In the genomic region with DNA sequence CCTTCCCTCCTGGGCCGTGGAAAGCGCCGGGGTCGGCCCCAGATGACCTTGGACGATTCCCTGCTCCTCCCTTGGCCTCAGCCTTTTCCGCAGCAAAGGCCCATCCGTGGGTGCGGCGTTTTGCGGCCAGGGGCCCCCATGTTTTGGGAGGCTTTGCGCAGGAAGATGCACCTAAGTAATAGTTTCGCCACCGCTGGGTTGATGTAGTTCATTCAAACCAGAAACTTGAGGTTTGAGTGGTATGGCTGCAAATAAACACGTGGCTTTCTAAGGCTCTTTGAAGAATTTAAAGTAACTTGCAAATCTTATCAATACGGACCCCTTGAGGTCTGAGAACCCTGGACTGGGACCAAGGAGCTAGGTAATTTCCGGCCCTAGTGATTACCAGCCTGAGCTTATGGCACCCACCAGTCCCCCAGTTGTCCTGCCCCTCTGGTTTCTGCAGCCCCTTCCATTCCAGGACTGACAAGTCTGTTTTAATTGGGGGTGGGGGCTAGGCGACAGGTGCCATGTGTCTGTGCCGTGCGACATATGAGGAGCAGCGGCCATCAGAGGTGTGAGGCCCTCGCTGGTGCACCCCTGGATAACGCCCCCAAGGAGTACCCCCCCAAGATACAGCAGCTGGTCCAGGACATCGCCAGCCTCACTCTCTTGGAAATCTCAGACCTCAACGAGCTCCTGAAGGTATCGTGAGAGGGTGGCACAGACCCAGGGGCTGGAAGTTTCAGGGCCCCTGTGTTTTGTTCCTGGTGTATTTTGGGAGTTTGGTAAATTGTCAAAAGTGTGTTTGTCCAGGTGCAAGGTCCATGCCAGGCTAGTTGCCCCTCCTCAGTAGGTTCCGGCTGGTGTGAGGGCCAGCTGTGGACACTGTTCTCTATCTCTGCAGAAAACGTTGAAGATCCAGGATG, we compare ENCODE assay signal across 8 cellular contexts. TPM values are rescaled to one million over a fixed set of nuclear protein-coding genes. Genes with fewer than 3 reads are reported as not detected.
DNase-seq lines count a peak whose midpoint lies in the region; ATAC-seq and TF ChIP-seq lines count a peak whose summit lies in the region.

No MANE protein-coding gene starts in this region.

- intact Hi-C loops in activated naive CD4-positive, alpha-beta T cell treated with anti-CD3 and anti-CD28 coated beads for 36 hours (cut with micrococcal nuclease) = loop anchor here (1.0 to 5.0 kb wide), 3 partner anchors 21 to 192 kb away; partner anchors contain the start of genes ACTG1, ARL16 and FAAP100
- intact Hi-C loops in activated T-helper 1 cell treated with anti-CD3 and anti-CD28 coated beads, Interleukin-12 subunit alpha, Interleukin-12 subunit beta, Interleukin-2, Interleukin-4 antibody, amounts not matched to agents 30 ng/mL and 10 ng/mL and 1 ng/mL, durations not matched to agents 14 hours and 24 hours and 36 hours (cut with micrococcal nuclease) = loop anchor here (1.0 to 2.0 kb wide), 6 partner anchors 8 to 156 kb away; partner anchors contain the start of genes ARL16, CCDC137, FAAP100 and NPLOC4
- intact Hi-C loops in stomach (cut with DNase I; ENCODE audit: low total_unique reads) = no loop called here

- peak overlapping the region; percentile 98 for H3K9ac ChIP-seq in iPS-18a (ENCODE audit: low read length)

- peaks cover 40% of the 10 kb centered on the region for H3K4me1 Mint-ChIP-seq in activated naive CD4-positive, alpha-beta T cell treated with anti-CD3 and anti-CD28 coated beads for 36 hours (ENCODE audit: low read depth)
- H3K4me1 Mint-ChIP-seq in activated T-helper 1 cell treated with anti-CD3 and anti-CD28 coated beads, Interleukin-12 subunit alpha, Interleukin-12 subunit beta, Interleukin-2, Interleukin-4 antibody, amounts not matched to agents 30 ng/mL and 10 ng/mL and 1 ng/mL, durations not matched to agents 14 hours and 24 hours and 36 hours (ENCODE audit: low read depth) = peaks cover 18% of the 10 kb centered on the region

- peak overlapping the region; percentile 77 for H3K4me3 Mint-ChIP-seq in activated naive CD4-positive, alpha-beta T cell treated with anti-CD3 and anti-CD28 coated beads for 36 hours
- peak overlapping the region; percentile 85 for H3K4me3 Mint-ChIP-seq in activated T-helper 1 cell treated with anti-CD3 and anti-CD28 coated beads, Interleukin-12 subunit alpha, Interleukin-12 subunit beta, Interleukin-2, Interleukin-4 antibody, amounts not matched to agents 30 ng/mL and 10 ng/mL and 1 ng/mL, durations not matched to agents 14 hours and 24 hours and 36 hours

- H3K4me1 ChIP-seq in iPS-18a (ENCODE audit: control insufficient read depth, low read depth, low read length) = peaks cover 5% of the 10 kb centered on the region
- H3K4me1 ChIP-seq in stomach = peaks cover 33 to 43% (median 40%) of the 10 kb centered on the region in 4 donors

- CTCF ChIA-PET in activated naive CD4-positive, alpha-beta T cell treated with anti-CD3 and anti-CD28 coated beads for 36 hours (lab: Charles Lee) = no interaction called here

- TF ChIP-seq CTCF in stomach (IDR thresholded peaks at IDR 0.05) = no peak

- no peak for TF ChIP-seq POLR2A in stomach (IDR thresholded peaks at IDR 0.05)

- H3K9me3 ChIP-seq in iPS-18a (ENCODE audit: control insufficient read depth, low read depth, low read length) (no peaks in the 10 kb centered on the region), stomach (no peaks in the 10 kb centered on the region)

- no peak for TF ChIP-seq EP300 in stomach (IDR thresholded peaks at IDR 0.05)

- 14 to 32% (median 24%) methylated on average over 15 to 27 of the region's 27 CpGs for WGBS in stomach, 5 donors

- no peaks in the 10 kb centered on the region for H3K27me3 Mint-ChIP-seq in activated naive CD4-positive, alpha-beta T cell treated with anti-CD3 and anti-CD28 coated beads for 36 hours (ENCODE audit: low read depth)
- no peaks in the 10 kb centered on the region for H3K27me3 Mint-ChIP-seq in activated T-helper 1 cell treated with anti-CD3 and anti-CD28 coated beads, Interleukin-12 subunit alpha, Interleukin-12 subunit beta, Interleukin-2, Interleukin-4 antibody, amounts not matched to agents 30 ng/mL and 10 ng/mL and 1 ng/mL, durations not matched to agents 14 hours and 24 hours and 36 hours (ENCODE audit: insufficient read depth)

- no peaks in the 10 kb centered on the region for H3K9me3 Mint-ChIP-seq in activated naive CD4-positive, alpha-beta T cell treated with anti-CD3 and anti-CD28 coated beads for 36 hours
- H3K9me3 Mint-ChIP-seq in activated T-helper 1 cell treated with anti-CD3 and anti-CD28 coated beads, Interleukin-12 subunit alpha, Interleukin-12 subunit beta, Interleukin-2, Interleukin-4 antibody, amounts not matched to agents 30 ng/mL and 10 ng/mL and 1 ng/mL, durations not matched to agents 14 hours and 24 hours and 36 hours = no peaks in the 10 kb centered on the region

- peak overlapping the region; percentile 17 for H3K27ac ChIP-seq in iPS-18a (ENCODE audit: low read length)
- H3K27ac ChIP-seq in stomach = peak overlapping the region; percentile 78 to 98 (median 95)

- no peak for ATAC-seq in GM21737 (IDR thresholded peaks at IDR 0.05; ENCODE audit: unreplicated experiment)

- H3K27me3 ChIP-seq in iPS-18a (ENCODE audit: control insufficient read depth, insufficient read depth, low read length) = no peaks in the 10 kb centered on the region
- no peaks in the 10 kb centered on the region for H3K27me3 ChIP-seq in stomach

- peaks cover 42% of the 10 kb centered on the region for H3K36me3 Mint-ChIP-seq in activated naive CD4-positive, alpha-beta T cell treated with anti-CD3 and anti-CD28 coated beads for 36 hours (ENCODE audit: low read depth)
- H3K36me3 Mint-ChIP-seq in activated T-helper 1 cell treated with anti-CD3 and anti-CD28 coated beads, Interleukin-12 subunit alpha, Interleukin-12 subunit beta, Interleukin-2, Interleukin-4 antibody, amounts not matched to agents 30 ng/mL and 10 ng/mL and 1 ng/mL, durations not matched to agents 14 hours and 24 hours and 36 hours (ENCODE audit: low read depth) = peaks cover 48% of the 10 kb centered on the region

- peak overlapping the region; percentile 77 for H3K27ac Mint-ChIP-seq in activated naive CD4-positive, alpha-beta T cell treated with anti-CD3 and anti-CD28 coated beads for 36 hours
- peak overlapping the region; percentile 73 for H3K27ac Mint-ChIP-seq in activated T-helper 1 cell treated with anti-CD3 and anti-CD28 coated beads, Interleukin-12 subunit alpha, Interleukin-12 subunit beta, Interleukin-2, Interleukin-4 antibody, amounts not matched to agents 30 ng/mL and 10 ng/mL and 1 ng/mL, durations not matched to agents 14 hours and 24 hours and 36 hours

- peak overlapping the region; percentile 97 for H3K4me3 ChIP-seq in iPS-18a (ENCODE audit: low read length)
- H3K4me3 ChIP-seq in stomach = peak overlapping the region; percentile 79 to 87 (median 86)

- DNase-seq in activated naive CD4-positive, alpha-beta T cell treated with anti-CD3 and anti-CD28 coated beads for 36 hours = peak; percentile 31
- no peak for DNase-seq in activated naive CD4-positive, alpha-beta T cell treated with anti-CD3 and anti-CD28 coated beads, Interleukin-2, amount 50 U/mL, for 16 hours
- DNase-seq in activated T-helper 1 cell treated with anti-CD3 and anti-CD28 coated beads, Interleukin-12 subunit alpha, Interleukin-12 subunit beta, Interleukin-2, Interleukin-4 antibody, amounts not matched to agents 30 ng/mL and 10 ng/mL and 1 ng/mL, durations not matched to agents 14 hours and 24 hours and 36 hours (ENCODE audit: low spot score) = peak; percentile 16
- no peak for DNase-seq in stomach
- DNase-seq in activated CD4-positive, CD25-positive, alpha-beta regulatory T cell treated with anti-CD3 and anti-CD28 coated beads, Interleukin-2, amount 50 U/mL, for 72 hours = no peak
- no peak for DNase-seq in Kasumi-1 (lab: John Stamatoyannopoulos, UW)

- H3K36me3 ChIP-seq in iPS-18a (ENCODE audit: control insufficient read depth, low read depth, low read length) (peaks cover 41% of the 10 kb centered on the region), stomach (peaks cover 45 to 67% (median 60%) of the 10 kb centered on the region in 4 donors)

RNA-seq across cellular contexts. Expression of gene MRPL12, which starts 0.8 kb away (rescaled TPM):
- total RNA-seq in activated naive CD4-positive, alpha-beta T cell treated with anti-CD3 and anti-CD28 coated beads for 36 hours = 100 to 1,000 TPM in 1 of 2 experiments, 10 to 100 TPM in 1; 97.7 to 102 TPM
- total RNA-seq in activated T-helper 1 cell treated with anti-CD3 and anti-CD28 coated beads, Interleukin-12 subunit alpha, Interleukin-12 subunit beta, Interleukin-2, Interleukin-4 antibody, amounts not matched to agents 30 ng/mL and 10 ng/mL and 1 ng/mL, durations not matched to agents 14 hours and 24 hours and 36 hours = 232 TPM in 2 replicates
- total RNA-seq in stomach = 100 to 1,000 TPM in 1 of 5 donors, 10 to 100 TPM in 3, 1 to 10 TPM in 1; 3.5 to 146 (median 47.8) TPM
- 100 to 1,000 TPM in 2 of 3 donors, 10 to 100 TPM in 1; 90.6 to 178 (median 158) TPM for polyA plus RNA-seq in stomach

RNA-seq across cellular contexts. Expression of gene SLC25A10, which starts 8.1 kb away (rescaled TPM):
- total RNA-seq in activated naive CD4-positive, alpha-beta T cell treated with anti-CD3 and anti-CD28 coated beads for 36 hours = 10 to 100 TPM; 16.9 to 18.0 TPM
- total RNA-seq in activated T-helper 1 cell treated with anti-CD3 and anti-CD28 coated beads, Interleukin-12 subunit alpha, Interleukin-12 subunit beta, Interleukin-2, Interleukin-4 antibody, amounts not matched to agents 30 ng/mL and 10 ng/mL and 1 ng/mL, durations not matched to agents 14 hours and 24 hours and 36 hours = 45.7 and 49.6 TPM in 2 replicates
- total RNA-seq in stomach = 10 to 100 TPM in 3 of 5 donors, 1 to 10 TPM in 2; 3.5 to 55.6 (median 17.6) TPM
- 10 to 100 TPM; 33.2 to 40.7 (median 34.1) TPM for polyA plus RNA-seq in stomach

RNA-seq across cellular contexts. Expression of gene HGS, which starts 20.2 kb away (rescaled TPM):
- 100 to 1,000 TPM in 1 of 2 experiments, 10 to 100 TPM in 1; 87.1 to 109 TPM for total RNA-seq in activated naive CD4-positive, alpha-beta T cell treated with anti-CD3 and anti-CD28 coated beads for 36 hours
- 133 and 144 TPM in 2 replicates for total RNA-seq in activated T-helper 1 cell treated with anti-CD3 and anti-CD28 coated beads, Interleukin-12 subunit alpha, Interleukin-12 subunit beta, Interleukin-2, Interleukin-4 antibody, amounts not matched to agents 30 ng/mL and 10 ng/mL and 1 ng/mL, durations not matched to agents 14 hours and 24 hours and 36 hours
- total RNA-seq in stomach = 100 to 1,000 TPM in 4 of 5 donors, 10 to 100 TPM in 1; 52.0 to 275 (median 142) TPM
- polyA plus RNA-seq in stomach = 100 to 1,000 TPM in 2 of 3 donors, 10 to 100 TPM in 1; 86.1 to 138 (median 105) TPM

RNA-seq across cellular contexts. Expression of gene ARL16, which starts 20.4 kb away (rescaled TPM):
- total RNA-seq in activated naive CD4-positive, alpha-beta T cell treated with anti-CD3 and anti-CD28 coated beads for 36 hours = 10 to 100 TPM; 13.8 to 14.1 TPM
- total RNA-seq in activated T-helper 1 cell treated with anti-CD3 and anti-CD28 coated beads, Interleukin-12 subunit alpha, Interleukin-12 subunit beta, Interleukin-2, Interleukin-4 antibody, amounts not matched to agents 30 ng/mL and 10 ng/mL and 1 ng/mL, durations not matched to agents 14 hours and 24 hours and 36 hours = 37.6 and 40.0 TPM in 2 replicates
- 100 to 1,000 TPM in 1 of 5 donors, 10 to 100 TPM in 3, 1 to 10 TPM in 1; 8.1 to 109 (median 25.7) TPM for total RNA-seq in stomach
- polyA plus RNA-seq in stomach = 10 to 100 TPM; 43.5 to 67.1 (median 55.6) TPM

RNA-seq across cellular contexts. Expression of gene CCDC137, which starts 37.5 kb away (rescaled TPM):
- total RNA-seq in activated naive CD4-positive, alpha-beta T cell treated with anti-CD3 and anti-CD28 coated beads for 36 hours = 10 to 100 TPM; 30.8 to 32.3 TPM
- total RNA-seq in activated T-helper 1 cell treated with anti-CD3 and anti-CD28 coated beads, Interleukin-12 subunit alpha, Interleukin-12 subunit beta, Interleukin-2, Interleukin-4 antibody, amounts not matched to agents 30 ng/mL and 10 ng/mL and 1 ng/mL, durations not matched to agents 14 hours and 24 hours and 36 hours = 59.3 and 62.1 TPM in 2 replicates
- total RNA-seq in stomach = 100 to 1,000 TPM in 1 of 5 donors, 10 to 100 TPM in 1, 1 to 10 TPM in 2, under 1 TPM in 1; 0.58 to 279 (median 9.4) TPM
- polyA plus RNA-seq in stomach = 10 to 100 TPM; 18.2 to 26.0 (median 23.3) TPM

Comparison
In these comparisons a context has a peak if more than half of its experiments do, and no peak if none do; other contexts are left out.
1. DNase-seq: peak in activated naive CD4-positive, alpha-beta T cell treated with anti-CD3 and anti-CD28 coated beads for 36 hours (single experiment) and activated T-helper 1 cell treated with anti-CD3 and anti-CD28 coated beads, Interleukin-12 subunit alpha, Interleukin-12 subunit beta, Interleukin-2, Interleukin-4 antibody, amounts not matched to agents 30 ng/mL and 10 ng/mL and 1 ng/mL, durations not matched to agents 14 hours and 24 hours and 36 hours (single experiment); none in activated naive CD4-positive, alpha-beta T cell treated with anti-CD3 and anti-CD28 coated beads, Interleukin-2, amount 50 U/mL, for 16 hours (single experiment), stomach (single experiment), activated CD4-positive, CD25-positive, alpha-beta regulatory T cell treated with anti-CD3 and anti-CD28 coated beads, Interleukin-2, amount 50 U/mL, for 72 hours (single experiment) and Kasumi-1 (0 of 2).